ENCODE assay signal across 27 cellular contexts in the genomic region with DNA sequence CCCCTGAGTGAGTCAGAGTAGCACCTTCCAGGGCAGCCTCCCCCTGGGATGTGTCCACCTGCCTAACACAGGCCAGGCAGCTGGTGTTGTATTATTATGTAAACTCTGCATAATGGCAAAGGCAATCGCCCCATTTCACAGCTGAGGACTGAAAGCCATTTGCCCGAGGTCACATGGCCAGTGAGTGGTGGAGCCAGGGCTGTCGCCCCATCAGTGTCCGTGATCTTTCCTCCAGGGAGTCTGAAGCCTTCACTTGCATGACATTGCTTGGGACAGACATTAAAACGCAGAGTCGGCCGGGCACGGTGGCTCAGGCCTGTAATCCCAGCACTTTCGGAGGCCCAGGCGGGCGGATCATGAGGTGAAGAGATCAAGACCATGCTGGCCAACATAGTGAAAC.
"Had no signal": no experiment of that assay in that cellular context is flagged by ENCODE, and none has a peak within 500 bp of the region (broad histone marks: within the 10 kb centered on the region; RNA-seq: fewer than 3 reads in every experiment).

No MANE protein-coding gene starts in this region.

- H3K27me3 Mint-ChIP-seq: stimulated activated naive CD8-positive, alpha-beta T cell treated with anti-CD3 and anti-CD28 coated beads, Interleukin-15, Interleukin-2, amounts not matched to agents 100 ng/mL and 50 ng/mL, for 24 hours had no signal

- H3K9me3 ChIP-seq: pancreas, prostate gland, suprapubic skin had no signal

- H3K27me3 ChIP-seq: left lung, pancreas, uterus had no signal

- ATAC-seq: left colon; left lung; lower lobe of right lung; naive thymus-derived CD4-positive, alpha-beta T cell; natural killer cell treated with Interleukin-12 subunit alpha and Interleukin-12 subunit beta and Interleukin-15 and Interleukin-18, amount 100 ng/mL, for 72 hours; pancreas; right cardiac atrium; sciatic nerve; stimulated activated effector memory CD8-positive, alpha-beta T cell treated with anti-CD3 and anti-CD28 coated beads, Interleukin-12 subunit alpha, Interleukin-12 subunit beta, amount 100 ng/mL, for 72 hours had no signal

- H3K36me3 ChIP-seq: left lung, lower lobe of right lung, pancreas, prostate gland, spleen, suprapubic skin, thoracic aorta, tibial artery, uterus had no signal

- FAIRE-seq: keratinocyte, pancreas, small intestine had no signal

- H3K27ac Mint-ChIP-seq: mesothelial cell of epicardium; naive thymus-derived CD4-positive, alpha-beta T cell; natural killer cell treated with Interleukin-12 subunit alpha and Interleukin-12 subunit beta and Interleukin-15 and Interleukin-18, amount 100 ng/mL, for 72 hours; stimulated activated effector memory CD8-positive, alpha-beta T cell treated with anti-CD3 and anti-CD28 coated beads, Interleukin-12 subunit alpha, Interleukin-12 subunit beta, amount 100 ng/mL, for 72 hours; stimulated activated naive CD8-positive, alpha-beta T cell treated with anti-CD3 and anti-CD28 coated beads, Interleukin-15, Interleukin-2, amounts not matched to agents 100 ng/mL and 50 ng/mL, for 24 hours had no signal

- H3K4me3 ChIP-seq: left lung, lower lobe of right lung, pancreas, prostate gland, spleen, suprapubic skin, thoracic aorta, tibial artery, uterus had no signal

- H3K4me1 Mint-ChIP-seq: naive thymus-derived CD4-positive, alpha-beta T cell; stimulated activated effector memory CD8-positive, alpha-beta T cell treated with anti-CD3 and anti-CD28 coated beads, Interleukin-12 subunit alpha, Interleukin-12 subunit beta, amount 100 ng/mL, for 72 hours had no signal

- H3K4me1 ChIP-seq: left lung, lower lobe of right lung, pancreas, prostate gland, spleen, suprapubic skin, tibial artery, uterus had no signal

- H3K36me3 Mint-ChIP-seq: mesothelial cell of epicardium; natural killer cell treated with Interleukin-12 subunit alpha and Interleukin-12 subunit beta and Interleukin-15 and Interleukin-18, amount 100 ng/mL, for 72 hours; stimulated activated effector memory CD8-positive, alpha-beta T cell treated with anti-CD3 and anti-CD28 coated beads, Interleukin-12 subunit alpha, Interleukin-12 subunit beta, amount 100 ng/mL, for 72 hours had no signal

- H3K27ac ChIP-seq: left lung, lower lobe of right lung, pancreas, prostate gland, spleen, suprapubic skin, thoracic aorta, tibial artery, uterus had no signal

- H3K9me3 Mint-ChIP-seq: natural killer cell treated with Interleukin-12 subunit alpha and Interleukin-12 subunit beta and Interleukin-15 and Interleukin-18, amount 100 ng/mL, for 72 hours had no signal

- H3K4me3 Mint-ChIP-seq: mesothelial cell of epicardium; naive thymus-derived CD4-positive, alpha-beta T cell; natural killer cell treated with Interleukin-12 subunit alpha and Interleukin-12 subunit beta and Interleukin-15 and Interleukin-18, amount 100 ng/mL, for 72 hours; stimulated activated effector memory CD8-positive, alpha-beta T cell treated with anti-CD3 and anti-CD28 coated beads, Interleukin-12 subunit alpha, Interleukin-12 subunit beta, amount 100 ng/mL, for 72 hours; stimulated activated naive CD8-positive, alpha-beta T cell treated with anti-CD3 and anti-CD28 coated beads, Interleukin-15, Interleukin-2, amounts not matched to agents 100 ng/mL and 50 ng/mL, for 24 hours had no signal

- DNase-seq: hippocampal formation; left colon; left lung; lower lobe of right lung; mammary epithelial cell; mesendoderm; naive thymus-derived CD4-positive, alpha-beta T cell; nucleus accumbens; pancreas; retina; right cardiac atrium; small intestine; spleen; stimulated activated CD4-positive, alpha-beta T cell treated with anti-CD3 and anti-CD28 coated beads, Interleukin-4, amount 100 ng/mL, for 24 hours; stimulated activated naive CD4-positive, alpha-beta T cell; tibial artery; trophoblast cell; uterus had no signal
